Comparison of ENCODE assay signal across 29 cellular contexts in the genomic region with DNA sequence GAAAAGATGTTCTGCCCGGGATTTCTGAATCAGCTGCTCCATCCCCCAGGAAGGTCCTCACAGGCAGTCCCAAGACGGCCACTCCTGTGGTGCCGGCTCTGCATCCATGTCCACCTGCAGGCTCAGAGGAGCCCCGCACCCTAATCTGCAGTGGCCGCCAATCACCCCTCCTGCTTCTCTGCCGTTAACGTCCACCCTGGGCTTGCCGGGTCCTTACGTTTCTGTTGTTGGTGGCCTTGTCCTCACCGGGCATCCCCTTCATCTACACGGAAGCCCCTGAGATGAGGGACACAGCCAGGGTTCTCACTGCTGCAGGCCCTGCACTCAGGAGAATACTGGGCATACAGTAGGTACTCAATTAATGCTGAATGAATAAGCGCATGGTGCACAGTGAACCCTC.
DNase-seq lines count a peak whose midpoint lies in the region; ATAC-seq, FAIRE-seq and TF ChIP-seq lines count a peak whose summit lies in the region.
"Had no signal": no experiment of that assay in that cellular context is flagged by ENCODE, and none has a peak within 500 bp of the region (broad histone marks: within the 10 kb centered on the region; RNA-seq: fewer than 3 reads in every experiment).

No MANE protein-coding gene starts in this region.

- H3K27ac Mint-ChIP-seq in activated CD8-positive, alpha-beta memory T cell treated with anti-CD3 and anti-CD28 coated beads, Interleukin-2, amount 10 ng/mL, durations not matched to agents 7 days and 5 days = no peak overlapping the region
- no peak overlapping the region for H3K27ac Mint-ChIP-seq in nephron progenitor cell
- H3K27ac Mint-ChIP-seq: CD14-positive monocyte; CD4-positive, alpha-beta memory T cell; CD4-positive, CD25-positive, alpha-beta regulatory T cell; CD8-positive, alpha-beta memory T cell had no signal

- TF ChIP-seq POLR2A in esophagus muscularis mucosa (IDR thresholded peaks at IDR 0.05; ENCODE audit: low read depth) = no peak

- 91% methylated on average over 12 of the region's 12 CpGs for WGBS in esophagus muscularis mucosa
- WGBS in neuronal stem cell (ENCODE audit: extremely low coverage in 2 of 2, insufficient read length in 2 of 2, insufficient replicate concordance in 1 of 2), 2 donors = no CpG with 5 or more reads among the region's 12 CpGs

- H3K4me1 ChIP-seq in esophagus muscularis mucosa (no peaks in the 10 kb centered on the region), neuronal stem cell (ENCODE audit: control insufficient read depth in 2 of 2, insufficient read depth in 1 of 2, low read depth in 1 of 2, low read length in 2 of 2) (no peaks in the 10 kb centered on the region)
- H3K4me1 ChIP-seq: BE2C, BLaER1 had no signal

- H2BK15ac ChIP-seq in neuronal stem cell (ENCODE audit: low read length) = no peak overlapping the region

- no peak overlapping the region for H3K18ac ChIP-seq in neuronal stem cell (ENCODE audit: low read length)

- no peak for TF ChIP-seq EP300 in esophagus muscularis mucosa (IDR thresholded peaks at IDR 0.05)

- H3K27me3 ChIP-seq in bronchial epithelial cell (ENCODE audit: control insufficient read depth, insufficient read depth, low read length) = no peaks in the 10 kb centered on the region
- H3K27me3 ChIP-seq in esophagus muscularis mucosa = peaks cover 0 to 9% (median 0%) of the 10 kb centered on the region in 4 donors
- no peaks in the 10 kb centered on the region for H3K27me3 ChIP-seq in neuronal stem cell (ENCODE audit: control insufficient read depth in 3 of 3, insufficient read depth in 3 of 3, low read depth in 1 of 3, low read length in 3 of 3)
- H3K27me3 ChIP-seq: BE2C, BLaER1 had no signal

- H4K8ac ChIP-seq in neuronal stem cell (ENCODE audit: low read depth, low read length) = no peak overlapping the region

- H3K4ac ChIP-seq in neuronal stem cell (ENCODE audit: low read length) = no peak overlapping the region

- H2BK5ac ChIP-seq in neuronal stem cell (ENCODE audit: low read length) = peak overlapping the region; percentile 1

- CTCF ChIA-PET in activated CD8-positive, alpha-beta memory T cell treated with anti-CD3 and anti-CD28 coated beads, Interleukin-2, amount 10 ng/mL, durations not matched to agents 7 days and 5 days (lab: Charles Lee) = no interaction called here

- peak; percentile 11 for DNase-seq in activated CD8-positive, alpha-beta memory T cell treated with anti-CD3 and anti-CD28 coated beads, Interleukin-2, amount 10 ng/mL, durations not matched to agents 7 days and 5 days
- no peak for DNase-seq in activated CD8-positive, alpha-beta memory T cell treated with anti-CD3 and anti-CD28 coated beads, Interleukin-2, amount 50 U/mL, for 4 hours
- DNase-seq in bronchial epithelial cell (ENCODE audit: low read depth) (no peak), esophagus muscularis mucosa (ENCODE audit: extremely low spot score) (peak; percentile 87), neuronal stem cell (ENCODE audit: low spot score) (no peak), nephron progenitor cell (no peak), SK-N-DZ (ENCODE audit: low spot score) (no peak)
- DNase-seq: 8988T; ACHN; BE2C; C1 segment of cervical spinal cord; CD4-positive, alpha-beta memory T cell; CD4-positive, CD25-positive, alpha-beta regulatory T cell; CD8-positive, alpha-beta memory T cell; COR-L47; DMS 273 treated with DMSO at 0.1 percent for 48 hours; DMS153; DMS53; DMS79; DND-41; EL; GDM1 had no signal

- TF ChIP-seq CTCF in bronchial epithelial cell (IDR thresholded peaks at IDR 0.05; ENCODE audit: insufficient read depth, low read length, severe bottlenecking) = no peak
- TF ChIP-seq CTCF in esophagus muscularis mucosa (IDR thresholded peaks at IDR 0.05) = no peak
- TF ChIP-seq CTCF in nephron progenitor cell (IDR thresholded peaks at IDR 0.05) = no peak

- H3K27ac ChIP-seq in esophagus muscularis mucosa (replicated peaks in 1 of 4) (no peak overlapping the region), neuronal stem cell (replicated peaks; ENCODE audit: low read length) (no peak overlapping the region)
- H3K27ac ChIP-seq: BLaER1 had no signal

- ATAC-seq in activated CD8-positive, alpha-beta memory T cell treated with anti-CD3 and anti-CD28 coated beads, Interleukin-2, amount 10 ng/mL, durations not matched to agents 7 days and 5 days = no peak
- no peak for ATAC-seq in GM21360 (IDR thresholded peaks at IDR 0.05; ENCODE audit: unreplicated experiment)
- ATAC-seq: GM12878 had no signal

- H2AK5ac ChIP-seq in neuronal stem cell (ENCODE audit: low read depth, low read length) = no peak overlapping the region

- H3K4me2 ChIP-seq in neuronal stem cell (ENCODE audit: insufficient read depth, low read length, poor library complexity, severe bottlenecking) = no peak overlapping the region
- H3K4me2 ChIP-seq: BLaER1 had no signal

- H2AFZ ChIP-seq in neuronal stem cell (ENCODE audit: low read length) = no peak overlapping the region

- no peak overlapping the region for H3K4me3 ChIP-seq in bronchial epithelial cell (ENCODE audit: low read depth, low read length)
- no peak overlapping the region for H3K4me3 ChIP-seq in esophagus muscularis mucosa
- no peak overlapping the region for H3K4me3 ChIP-seq in neuronal stem cell (ENCODE audit: low read length in 2 of 2)
- H3K4me3 ChIP-seq: BLaER1, GM12878 had no signal

- H4K91ac ChIP-seq in neuronal stem cell (ENCODE audit: low read depth, low read length, poor library complexity) = no peak overlapping the region

- H3K36me3 ChIP-seq in bronchial epithelial cell (ENCODE audit: control insufficient read depth, insufficient read depth, low read length) (no peaks in the 10 kb centered on the region), esophagus muscularis mucosa (no peaks in the 10 kb centered on the region), neuronal stem cell (replicated peaks in 1 of 2; ENCODE audit: control insufficient read depth in 2 of 2, insufficient read depth in 2 of 2, low read length in 2 of 2) (no peaks in the 10 kb centered on the region)
- H3K36me3 ChIP-seq: BE2C, BLaER1 had no signal

- intact Hi-C loops in esophagus muscularis mucosa (cut with DNase I) = no loop called here

- H3K9me3 ChIP-seq in esophagus muscularis mucosa (no peaks in the 10 kb centered on the region), neuronal stem cell (replicated peaks in 1 of 2; ENCODE audit: control insufficient read depth in 2 of 2, insufficient read depth in 1 of 2, low read depth in 1 of 2, low read length in 2 of 2) (peaks cover 0 to 7% of the 10 kb centered on the region in 2 donors)
- H3K9me3 ChIP-seq: BE2C, BLaER1 had no signal

- H3K27me3 Mint-ChIP-seq in activated CD8-positive, alpha-beta memory T cell treated with anti-CD3 and anti-CD28 coated beads, Interleukin-2, amount 10 ng/mL, durations not matched to agents 7 days and 5 days = no peaks in the 10 kb centered on the region
- H3K27me3 Mint-ChIP-seq in nephron progenitor cell (ENCODE audit: low read depth, poor library complexity) = peaks cover 9% of the 10 kb centered on the region
- H3K27me3 Mint-ChIP-seq: CD4-positive, alpha-beta memory T cell; CD4-positive, CD25-positive, alpha-beta regulatory T cell had no signal

- no peaks in the 10 kb centered on the region for H3K79me1 ChIP-seq in neuronal stem cell (ENCODE audit: low read depth, low read length)

- no peak overlapping the region for H2BK12ac ChIP-seq in neuronal stem cell (ENCODE audit: low read length)

- no peak overlapping the region for H3K9ac ChIP-seq in neuronal stem cell (ENCODE audit: low read depth, low read length, poor library complexity)
- H3K9ac ChIP-seq: BLaER1 had no signal

- no peaks in the 10 kb centered on the region for H3K4me1 Mint-ChIP-seq in activated CD8-positive, alpha-beta memory T cell treated with anti-CD3 and anti-CD28 coated beads, Interleukin-2, amount 10 ng/mL, durations not matched to agents 7 days and 5 days
- peaks cover 24% of the 10 kb centered on the region for H3K4me1 Mint-ChIP-seq in nephron progenitor cell
- H3K4me1 Mint-ChIP-seq: CD14-positive monocyte; CD4-positive, alpha-beta memory T cell; CD4-positive, CD25-positive, alpha-beta regulatory T cell; CD8-positive, alpha-beta memory T cell had no signal

- no peak overlapping the region for H3K4me3 Mint-ChIP-seq in activated CD8-positive, alpha-beta memory T cell treated with anti-CD3 and anti-CD28 coated beads, Interleukin-2, amount 10 ng/mL, durations not matched to agents 7 days and 5 days
- H3K4me3 Mint-ChIP-seq in nephron progenitor cell = no peak overlapping the region
- H3K4me3 Mint-ChIP-seq: CD14-positive monocyte; CD4-positive, alpha-beta memory T cell; CD4-positive, CD25-positive, alpha-beta regulatory T cell; CD8-positive, alpha-beta memory T cell had no signal

- peak; percentile 13 for FAIRE-seq in bronchial epithelial cell (lab: Jason Lieb, UNC)
- FAIRE-seq: A204.1, GM12878, GM12892, GM18507 had no signal

- H3K9me3 Mint-ChIP-seq in activated CD8-positive, alpha-beta memory T cell treated with anti-CD3 and anti-CD28 coated beads, Interleukin-2, amount 10 ng/mL, durations not matched to agents 7 days and 5 days (ENCODE audit: low read depth) = no peaks in the 10 kb centered on the region
- no peaks in the 10 kb centered on the region for H3K9me3 Mint-ChIP-seq in nephron progenitor cell
- H3K9me3 Mint-ChIP-seq: CD4-positive, alpha-beta memory T cell; CD8-positive, alpha-beta memory T cell had no signal

- peak overlapping the region; percentile 62 for H3K23ac ChIP-seq in neuronal stem cell (ENCODE audit: low read depth, low read length, poor library complexity)

- H3K14ac ChIP-seq in neuronal stem cell (ENCODE audit: low read length) = no peak overlapping the region

- no peaks in the 10 kb centered on the region for H3K36me3 Mint-ChIP-seq in activated CD8-positive, alpha-beta memory T cell treated with anti-CD3 and anti-CD28 coated beads, Interleukin-2, amount 10 ng/mL, durations not matched to agents 7 days and 5 days
- no peaks in the 10 kb centered on the region for H3K36me3 Mint-ChIP-seq in nephron progenitor cell (ENCODE audit: low read depth)
- H3K36me3 Mint-ChIP-seq: CD14-positive monocyte; CD4-positive, alpha-beta memory T cell; CD4-positive, CD25-positive, alpha-beta regulatory T cell; CD8-positive, alpha-beta memory T cell had no signal

- no peak overlapping the region for H2BK120ac ChIP-seq in neuronal stem cell (ENCODE audit: low read depth, low read length)

Comparison
In these comparisons a context has a peak if more than half of its experiments do, and no peak if none do; other contexts are left out.
1. DNase-seq: peak in activated CD8-positive, alpha-beta memory T cell treated with anti-CD3 and anti-CD28 coated beads, Interleukin-2, amount 10 ng/mL, durations not matched to agents 7 days and 5 days (single experiment) and esophagus muscularis mucosa (single experiment); none in activated CD8-positive, alpha-beta memory T cell treated with anti-CD3 and anti-CD28 coated beads, Interleukin-2, amount 50 U/mL, for 4 hours (single experiment), bronchial epithelial cell (single experiment), neuronal stem cell (single experiment), nephron progenitor cell (single experiment) and SK-N-DZ (single experiment).